In the genomic region with DNA sequence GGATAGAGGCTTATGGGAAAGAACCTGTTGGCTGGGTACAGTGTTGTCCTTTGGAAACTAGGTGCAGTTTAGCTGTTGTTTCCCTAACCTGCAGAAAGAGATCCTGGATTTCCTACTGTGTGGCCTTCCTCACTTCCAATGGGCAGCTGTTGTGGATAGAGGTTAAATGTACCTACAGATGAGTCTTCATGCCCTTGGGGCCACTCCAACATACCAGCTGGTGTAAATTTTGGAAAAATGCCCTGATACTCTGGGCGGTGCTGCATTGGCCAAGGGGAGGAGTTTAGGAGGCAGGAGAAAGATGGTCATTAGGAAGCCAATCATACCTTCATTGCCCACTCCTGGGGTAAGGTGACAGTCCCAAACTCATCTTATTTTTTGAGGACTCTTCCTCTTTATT, we compare ENCODE assay signal across 16 cellular contexts.
"Had no signal": no experiment of that assay in that cellular context is flagged by ENCODE, and none has a peak within 500 bp of the region (broad histone marks: within the 10 kb centered on the region; RNA-seq: fewer than 3 reads in every experiment).

No MANE protein-coding gene starts in this region.

- H3K27me3 Mint-ChIP-seq: activated CD4-positive, alpha-beta memory T cell treated with anti-CD3 and anti-CD28 coated beads, Interleukin-2, amount 10 ng/mL, durations not matched to agents 7 days and 5 days; activated CD8-positive, alpha-beta memory T cell treated with anti-CD3 and anti-CD28 coated beads, Interleukin-2, amount 10 ng/mL, durations not matched to agents 7 days and 5 days; activated naive CD8-positive, alpha-beta T cell; stimulated activated naive CD8-positive, alpha-beta T cell treated with anti-CD3 and anti-CD28 coated beads, Interleukin-15, Interleukin-2, amounts not matched to agents 100 ng/mL and 50 ng/mL, for 24 hours had no signal

- H3K9me3 Mint-ChIP-seq: activated CD4-positive, alpha-beta memory T cell treated with anti-CD3 and anti-CD28 coated beads, Interleukin-2, amount 10 ng/mL, durations not matched to agents 7 days and 5 days; immature natural killer cell; stimulated activated naive CD8-positive, alpha-beta T cell treated with anti-CD3 and anti-CD28 coated beads, Interleukin-15, Interleukin-2, amounts not matched to agents 100 ng/mL and 50 ng/mL, for 24 hours had no signal

- H3K27ac ChIP-seq: esophagus squamous epithelium, psoas muscle, skin epidermis, tibial nerve, uterus had no signal

- H3K27ac Mint-ChIP-seq: activated CD4-positive, alpha-beta memory T cell treated with anti-CD3 and anti-CD28 coated beads, Interleukin-2, amount 10 ng/mL, durations not matched to agents 7 days and 5 days; activated CD8-positive, alpha-beta memory T cell treated with anti-CD3 and anti-CD28 coated beads, Interleukin-2, amount 10 ng/mL, durations not matched to agents 7 days and 5 days had no signal

- ATAC-seq: activated CD8-positive, alpha-beta memory T cell treated with anti-CD3 and anti-CD28 coated beads, Interleukin-2, amount 10 ng/mL, durations not matched to agents 7 days and 5 days; left ventricle myocardium superior; psoas muscle; right cardiac atrium had no signal

- H3K9me3 ChIP-seq: esophagus squamous epithelium, psoas muscle, tibial nerve, uterus had no signal

- H3K4me3 Mint-ChIP-seq: activated CD4-positive, alpha-beta memory T cell treated with anti-CD3 and anti-CD28 coated beads, Interleukin-2, amount 10 ng/mL, durations not matched to agents 7 days and 5 days; activated CD8-positive, alpha-beta memory T cell treated with anti-CD3 and anti-CD28 coated beads, Interleukin-2, amount 10 ng/mL, durations not matched to agents 7 days and 5 days; activated naive CD8-positive, alpha-beta T cell; immature natural killer cell; stimulated activated naive CD8-positive, alpha-beta T cell treated with anti-CD3 and anti-CD28 coated beads, Interleukin-15, Interleukin-2, amounts not matched to agents 100 ng/mL and 50 ng/mL, for 24 hours had no signal

- DNase-seq: activated CD4-positive, alpha-beta memory T cell treated with anti-CD3 and anti-CD28 coated beads, Interleukin-2, amount 10 ng/mL, durations not matched to agents 7 days and 5 days; activated CD4-positive, alpha-beta T cell treated with anti-CD3 and anti-CD28 coated beads for 48 hours; activated CD4-positive, CD25-positive, alpha-beta regulatory T cell; activated CD8-positive, alpha-beta memory T cell treated with anti-CD3 and anti-CD28 coated beads, Interleukin-2, amount 10 ng/mL, durations not matched to agents 7 days and 5 days; dermis blood vessel endothelial cell; effector memory CD4-positive, alpha-beta T cell; esophagus squamous epithelium; immature natural killer cell; left ventricle myocardium superior; psoas muscle; right cardiac atrium; uterus had no signal

- H3K27me3 ChIP-seq: uterus had no signal
